23 cellular contexts compared by ENCODE assay signal in the genomic region with DNA sequence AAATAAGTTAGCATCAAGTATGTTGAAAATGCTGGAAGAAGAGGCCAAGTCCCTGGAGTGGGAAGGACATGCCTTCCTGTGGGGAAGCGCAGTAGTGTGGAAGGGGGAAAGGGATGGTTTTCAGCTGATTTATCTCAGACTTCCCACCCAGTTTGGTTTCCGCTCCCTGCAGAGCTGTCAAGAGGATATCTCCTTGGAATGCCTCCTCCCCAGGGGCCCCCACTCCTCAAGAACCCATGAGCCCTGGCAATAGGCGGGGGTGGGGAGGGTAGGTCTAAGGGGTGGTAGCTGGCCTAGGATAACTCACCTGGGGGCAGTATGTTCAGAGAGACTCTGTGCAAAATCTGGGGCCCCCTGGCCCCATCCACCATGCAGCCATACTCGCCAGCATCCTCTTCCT. TPM values are rescaled to one million over a fixed set of nuclear protein-coding genes. Genes with fewer than 3 reads are reported as not detected.
DNase-seq lines count a peak whose midpoint lies in the region; ATAC-seq and TF ChIP-seq lines count a peak whose summit lies in the region.
"Had no signal": no experiment of that assay in that cellular context is flagged by ENCODE, and none has a peak within 500 bp of the region (broad histone marks: within the 10 kb centered on the region; RNA-seq: fewer than 3 reads in every experiment).

No MANE protein-coding gene starts in this region.

- no peak overlapping the region for H3K23ac ChIP-seq in mesendoderm (ENCODE audit: low read length)

- H4K8ac ChIP-seq in mesendoderm (ENCODE audit: low read depth, low read length), result no peak overlapping the region

- H3K9me3 ChIP-seq in BLaER1 treated with 17β-estradiol and CSF1 and Interleukin-3, amounts not matched to agents 10 nM and 100 nM (replicated peaks in 1 of 11), result no peaks in the 10 kb centered on the region
- H3K9me3 ChIP-seq in endodermal cell (ENCODE audit: control insufficient read depth, low read length) (no peaks in the 10 kb centered on the region), gastroesophageal sphincter (no peaks in the 10 kb centered on the region)

- H3K4me3 ChIP-seq in BLaER1 treated with 17β-estradiol and CSF1 and Interleukin-3, amounts not matched to agents 10 nM and 100 nM, result no peak overlapping the region
- H3K4me3 ChIP-seq in endodermal cell (ENCODE audit: low read length) (no peak overlapping the region), mesendoderm (ENCODE audit: low read length) (no peak overlapping the region), gastroesophageal sphincter (no peak overlapping the region)
- H3K4me3 ChIP-seq: GM23248 had no signal

- H3K4me2 ChIP-seq in BLaER1 treated with 17β-estradiol and CSF1 and Interleukin-3, amounts not matched to agents 10 nM and 100 nM, result peak overlapping the region in 10 of 11 experiments; percentile 29 to 72 (median 56); a peak in 17 of 22 replicates
- no peak overlapping the region for H3K4me2 ChIP-seq in mesendoderm (ENCODE audit: low read length)

- H3K4me1 ChIP-seq in BLaER1 treated with 17β-estradiol and CSF1 and Interleukin-3, amounts not matched to agents 10 nM and 100 nM, result peaks cover 11 to 39% (median 21%) of the 10 kb centered on the region in 10 experiments
- H3K4me1 ChIP-seq in endodermal cell (ENCODE audit: control insufficient read depth, insufficient read depth, low read length), result peaks cover 3% of the 10 kb centered on the region
- H3K4me1 ChIP-seq in mesendoderm (ENCODE audit: control insufficient read depth, low read depth, low read length), result peaks cover 7% of the 10 kb centered on the region
- no peaks in the 10 kb centered on the region for H3K4me1 ChIP-seq in gastroesophageal sphincter

- TF ChIP-seq EP300 in gastroesophageal sphincter (IDR thresholded peaks at IDR 0.05), result no peak

- no peak overlapping the region for H3K27ac Mint-ChIP-seq in endodermal cell
- no peak overlapping the region for H3K27ac Mint-ChIP-seq in effector memory CD8-positive, alpha-beta T cell

- H3K27me3 ChIP-seq in BLaER1 treated with 17β-estradiol and CSF1 and Interleukin-3, amounts not matched to agents 10 nM and 100 nM, result no peaks in the 10 kb centered on the region
- H3K27me3 ChIP-seq in endodermal cell (ENCODE audit: control insufficient read depth, insufficient read depth, low read length, poor library complexity, severe bottlenecking), result no peaks in the 10 kb centered on the region
- no peaks in the 10 kb centered on the region for H3K27me3 ChIP-seq in mesendoderm (ENCODE audit: insufficient read depth, low read length, poor library complexity)
- peaks cover 9% of the 10 kb centered on the region for H3K27me3 ChIP-seq in gastroesophageal sphincter

- peaks cover 20% of the 10 kb centered on the region for H3K4me1 Mint-ChIP-seq in endodermal cell
- no peaks in the 10 kb centered on the region for H3K4me1 Mint-ChIP-seq in effector memory CD8-positive, alpha-beta T cell (ENCODE audit: low read depth in 2 of 2)
- H3K4me1 Mint-ChIP-seq: B cell had no signal

- WGBS in endodermal cell (ENCODE audit: insufficient coverage in 1 of 2, insufficient read length in 1 of 2), 2 experiments, result 80 to 100% methylated on average over 1 to 4 of the region's 4 CpGs
- WGBS in mesendoderm (ENCODE audit: extremely low coverage, insufficient coverage, low lambda C conversion rate), result no CpG with 5 or more reads among the region's 4 CpGs
- WGBS in gastroesophageal sphincter (ENCODE audit: low coverage in 1 of 2), 2 donors, result 62% methylated on average over 2 of the region's 4 CpGs; no CpG with 5 or more reads in 1 of the 2 donors

- H3K9ac ChIP-seq in BLaER1 treated with 17β-estradiol and CSF1 and Interleukin-3, amounts not matched to agents 10 nM and 100 nM, result no peak overlapping the region
- H3K9ac ChIP-seq in endodermal cell (ENCODE audit: extremely low read depth, low read length, poor library complexity, severe bottlenecking), result no peak overlapping the region
- H3K9ac ChIP-seq in mesendoderm (ENCODE audit: low read length), result no peak overlapping the region
- H3K9ac ChIP-seq: GM23248 had no signal

- peaks cover 0 to 6% (median 0%) of the 10 kb centered on the region in 11 experiments; a peak in 3 of 22 replicates for H3K36me3 ChIP-seq in BLaER1 treated with 17β-estradiol and CSF1 and Interleukin-3, amounts not matched to agents 10 nM and 100 nM
- H3K36me3 ChIP-seq in endodermal cell (ENCODE audit: control insufficient read depth, insufficient read depth, low read length) (no peaks in the 10 kb centered on the region), mesendoderm (ENCODE audit: control insufficient read depth, insufficient read depth, low read length) (no peaks in the 10 kb centered on the region), gastroesophageal sphincter (peaks cover 0 to 13% of the 10 kb centered on the region in 2 donors)

- DNase-seq in endodermal cell (peak; percentile 75), mesendoderm (peak; percentile 75), SKM-1 (lab: John Stamatoyannopoulos, UW; ENCODE audit: unreplicated experiment) (no peak)
- DNase-seq in effector memory CD8-positive, alpha-beta T cell, result no peak
- no peak for DNase-seq in stimulated activated CD4-positive, alpha-beta T cell treated with anti-CD3 and anti-CD28 coated beads, Interleukin-12 subunit alpha, Interleukin-12 subunit beta, amount 100 ng/mL, for 4 hours
- DNase-seq: C1 segment of cervical spinal cord; Calu3; CD4-positive, alpha-beta memory T cell; COR-L47; DMS53; DMS79 treated with DMSO at 0.1 percent for 48 hours; GF-D8; GM23248; H9 had no signal

- no peak overlapping the region for H3K4ac ChIP-seq in mesendoderm (ENCODE audit: low read depth, low read length)

- H2BK15ac ChIP-seq in mesendoderm (replicated peaks; ENCODE audit: low read depth), result no peak overlapping the region

- no peak overlapping the region for H2BK5ac ChIP-seq in mesendoderm (ENCODE audit: low read length)

- no peak overlapping the region for H4K5ac ChIP-seq in mesendoderm (ENCODE audit: low read length)

- H2BK120ac ChIP-seq in mesendoderm (ENCODE audit: low read depth, low read length), result no peak overlapping the region

- H4K20me1 ChIP-seq in BLaER1 treated with 17β-estradiol and CSF1 and Interleukin-3, amounts not matched to agents 10 nM and 100 nM, result no peaks in the 10 kb centered on the region

- H3K56ac ChIP-seq in mesendoderm (ENCODE audit: low read length), result no peak overlapping the region

- TF ChIP-seq CTCF in endodermal cell (conservative IDR thresholded peaks at IDR 0.05), result no peak
- TF ChIP-seq CTCF in gastroesophageal sphincter (IDR thresholded peaks at IDR 0.05), result no peak

- H3K36me3 Mint-ChIP-seq in endodermal cell (ENCODE audit: low read depth), result no peaks in the 10 kb centered on the region
- H3K36me3 Mint-ChIP-seq in effector memory CD8-positive, alpha-beta T cell (ENCODE audit: insufficient read depth), result peaks cover under 1% of the 10 kb centered on the region

- no peaks in the 10 kb centered on the region for H3K9me3 Mint-ChIP-seq in endodermal cell
- no peaks in the 10 kb centered on the region for H3K9me3 Mint-ChIP-seq in effector memory CD8-positive, alpha-beta T cell
- H3K9me3 Mint-ChIP-seq: H9 had no signal

- ATAC-seq in gastroesophageal sphincter, result no peak
- ATAC-seq in effector memory CD8-positive, alpha-beta T cell (replicated peaks), result no peak
- ATAC-seq: HCT116 had no signal

- H2AK5ac ChIP-seq in mesendoderm (ENCODE audit: low read length), result no peak overlapping the region

- no peak overlapping the region for H3K4me3 Mint-ChIP-seq in endodermal cell
- no peak overlapping the region for H3K4me3 Mint-ChIP-seq in effector memory CD8-positive, alpha-beta T cell
- H3K4me3 Mint-ChIP-seq: B cell; CD4-positive, alpha-beta memory T cell had no signal

- H3K27ac ChIP-seq in BLaER1 treated with 17β-estradiol and CSF1 and Interleukin-3, amounts not matched to agents 10 nM and 100 nM, result no peak overlapping the region
- H3K27ac ChIP-seq in endodermal cell (ENCODE audit: low read depth, low read length) (no peak overlapping the region), mesendoderm (ENCODE audit: low read depth, low read length) (no peak overlapping the region), gastroesophageal sphincter (no peak overlapping the region)
- H3K27ac ChIP-seq: GM23248 had no signal

- TF ChIP-seq POLR2A in gastroesophageal sphincter (IDR thresholded peaks at IDR 0.05), result no peak

- H3K79me1 ChIP-seq in mesendoderm (ENCODE audit: low read length), result no peaks in the 10 kb centered on the region

- H3K27me3 Mint-ChIP-seq in endodermal cell (ENCODE audit: insufficient read depth), result peaks cover 11% of the 10 kb centered on the region
- peaks cover 18 to 28% of the 10 kb centered on the region in 2 donors for H3K27me3 Mint-ChIP-seq in effector memory CD8-positive, alpha-beta T cell

- no peak overlapping the region for H3K18ac ChIP-seq in mesendoderm (ENCODE audit: low read length)

- H3K79me2 ChIP-seq in mesendoderm (ENCODE audit: control insufficient read depth, insufficient read depth, low read length), result no peaks in the 10 kb centered on the region

RNA-seq across cellular contexts. Expression of a gene that starts 0.7 kb away (rescaled TPM):
- under 1 TPM; 0.31 to 0.53 TPM for total RNA-seq in endodermal cell
- polyA plus RNA-seq in endodermal cell (2013, experiment 1 of 2), result not detected
- polyA plus RNA-seq in endodermal cell (2013, experiment 2 of 2), result not detected
- 0.58 TPM for polyA plus RNA-seq in mesendoderm (2013, experiment 1 of 2)
- 0.57 TPM for polyA plus RNA-seq in mesendoderm (2013, experiment 2 of 2)
- not detected for total RNA-seq in gastroesophageal sphincter
- total RNA-seq: A172; B cell; Calu3; CD4-positive, alpha-beta memory T cell; Daoy; G401; GM23248; H4; H9 had no signal
- polyA plus RNA-seq: AG04450; CD4-positive, alpha-beta memory T cell; GM23248 had no signal

RNA-seq across cellular contexts. Expression of a gene that starts 9.5 kb away (rescaled TPM):
- total RNA-seq in endodermal cell (not detected), gastroesophageal sphincter (1 to 10 TPM in 1 of 4 donors, under 1 TPM in 2, not detected in 1; 0.42 to 1.7 (median 0.54) TPM)
- polyA plus RNA-seq in endodermal cell (2013, experiment 1 of 2), result not detected
- not detected for polyA plus RNA-seq in endodermal cell (2013, experiment 2 of 2)
- polyA plus RNA-seq in mesendoderm (2013, experiment 1 of 2), result 0.22 TPM
- 0.13 TPM for polyA plus RNA-seq in mesendoderm (2013, experiment 2 of 2)
- total RNA-seq: A172, B cell, Calu3, Daoy, G401, GM23248, H4 had no signal
- polyA plus RNA-seq: CD4-positive, alpha-beta memory T cell; GM23248 had no signal

RNA-seq across cellular contexts. Expression of a gene that starts 47.5 kb away (rescaled TPM):
- total RNA-seq in endodermal cell (not detected), gastroesophageal sphincter (under 1 TPM in 1 of 4 donors, not detected in 3; 0.27 TPM)
- not detected for polyA plus RNA-seq in endodermal cell (2013, experiment 1 of 2)
- not detected for polyA plus RNA-seq in endodermal cell (2013, experiment 2 of 2)
- polyA plus RNA-seq in mesendoderm (2013, experiment 1 of 2), result 0.48 TPM
- 0.46 TPM for polyA plus RNA-seq in mesendoderm (2013, experiment 2 of 2)
- total RNA-seq: A172, Calu3, Daoy, G401, GM23248 had no signal
- polyA plus RNA-seq: AG04450, GM23248 had no signal

Comparison
In these comparisons a context has a peak if more than half of its experiments do, and no peak if none do; other contexts are left out.
1. DNase-seq: peak in endodermal cell (single experiment) and mesendoderm (single experiment); none in SKM-1 (single experiment), effector memory CD8-positive, alpha-beta T cell (0 of 3) and stimulated activated CD4-positive, alpha-beta T cell treated with anti-CD3 and anti-CD28 coated beads, Interleukin-12 subunit alpha, Interleukin-12 subunit beta, amount 100 ng/mL, for 4 hours (single experiment).